Comparison of ENCODE assay signal across 8 cellular contexts in genomic region chr4:146945556-146946374, GRCh38. TPM values are rescaled to one million over a fixed set of nuclear protein-coding genes. Genes with fewer than 3 reads are reported as not detected.
DNase-seq lines count a peak whose midpoint lies in the region; ATAC-seq and TF ChIP-seq lines count a peak whose summit lies in the region.

A gene with protein sequence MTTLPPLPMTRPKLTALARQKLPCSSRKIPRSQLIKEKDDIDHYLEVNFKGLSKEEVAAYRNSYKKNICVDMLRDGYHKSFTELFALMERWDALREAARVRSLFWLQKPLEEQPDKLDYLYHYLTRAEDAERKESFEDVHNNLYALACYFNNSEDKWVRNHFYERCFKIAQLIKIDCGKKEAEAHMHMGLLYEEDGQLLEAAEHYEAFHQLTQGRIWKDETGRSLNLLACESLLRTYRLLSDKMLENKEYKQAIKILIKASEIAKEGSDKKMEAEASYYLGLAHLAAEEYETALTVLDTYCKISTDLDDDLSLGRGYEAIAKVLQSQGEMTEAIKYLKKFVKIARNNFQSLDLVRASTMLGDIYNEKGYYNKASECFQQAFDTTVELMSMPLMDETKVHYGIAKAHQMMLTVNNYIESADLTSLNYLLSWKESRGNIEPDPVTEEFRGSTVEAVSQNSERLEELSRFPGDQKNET (minus strand): TSS chr4:146945864. CDS start chr4:146939895, 5,969 bp downstream.

- peak within 1 kb of the TSS; percentile 18 for H3K4me3 ChIP-seq in HAP-1
- peak within 1 kb of the TSS; percentile 62 for H3K4me3 ChIP-seq in MM.1S (ENCODE audit: low read length)
- H3K4me3 ChIP-seq in thoracic aorta, result peak within 1 kb of the TSS; percentile 72

- ATAC-seq in Right ventricle myocardium inferior (peak; percentile 99), thoracic aorta (ENCODE audit: insufficient number of reproducible peaks, low FRiP score, low read depth) (peak; percentile 85)

- peak within 1 kb of the TSS; percentile 74 for H3K4me3 Mint-ChIP-seq in activated naive CD8-positive, alpha-beta T cell treated with anti-CD3 and anti-CD28 coated beads for 36 hours
- peak within 1 kb of the TSS; percentile 74 for H3K4me3 Mint-ChIP-seq in osteocyte (ENCODE audit: unreplicated experiment)

- intact Hi-C loops in Right ventricle myocardium inferior (cut with DNase I), result no loop called here

- no peak within 1 kb of the TSS for H3K27ac Mint-ChIP-seq in activated naive CD8-positive, alpha-beta T cell treated with anti-CD3 and anti-CD28 coated beads for 36 hours
- no peak within 1 kb of the TSS for H3K27ac Mint-ChIP-seq in osteocyte (ENCODE audit: unreplicated experiment)

- H3K9me2 ChIP-seq in MM.1S (replicated peaks; ENCODE audit: insufficient read depth, low read length), result no peaks in the 10 kb centered on the region

- no peaks in the 10 kb centered on the region for H3K79me2 ChIP-seq in MM.1S (ENCODE audit: low read length)

- H3K36me3 ChIP-seq in ES-I3 (ENCODE audit: insufficient read depth, low read length) (no peaks in the 10 kb centered on the region), HAP-1 (replicated peaks) (no peaks in the 10 kb centered on the region), MM.1S (replicated peaks; ENCODE audit: insufficient read depth, low read length) (no peaks in the 10 kb centered on the region), thoracic aorta (no peaks in the 10 kb centered on the region)

- H2AFZ ChIP-seq in MM.1S (ENCODE audit: low read length), result peak within 1 kb of the TSS; percentile 75

- TF ChIP-seq CTCF in MM.1S (IDR thresholded peaks at IDR 0.05; ENCODE audit: low read length) (no peak), osteocyte (IDR thresholded peaks at IDR 0.05) (no peak), thoracic aorta (IDR thresholded peaks at IDR 0.05) (no peak)

- peaks cover 30% of the 10 kb centered on the region for H3K4me1 Mint-ChIP-seq in activated naive CD8-positive, alpha-beta T cell treated with anti-CD3 and anti-CD28 coated beads for 36 hours
- H3K4me1 Mint-ChIP-seq in osteocyte (ENCODE audit: unreplicated experiment), result peaks cover 11% of the 10 kb centered on the region

- in situ Hi-C loops in HAP-1 (cut with MboI; ENCODE audit: low sequenced_read_pairs), result no loop called here

- H3F3A ChIP-seq in MM.1S (ENCODE audit: insufficient read depth, low read length), result 0 out of 2 replicates have a peak, but pooled peaks cover 2% of the 10 kb centered on the region

- peak; percentile 84 to 95 for DNase-seq in HAP-1 (ENCODE audit: low spot score in 2 of 2)
- DNase-seq in MM.1S, result peak; percentile 95
- DNase-seq in SKM-1 (lab: John Stamatoyannopoulos, UW; ENCODE audit: unreplicated experiment), result peak; percentile 69
- DNase-seq in activated naive CD8-positive, alpha-beta T cell treated with anti-CD3 and anti-CD28 coated beads for 36 hours, result peak; percentile 90
- DNase-seq in Right ventricle myocardium inferior (ENCODE audit: missing footprints), result peak; percentile 94
- peak; percentile 95 for DNase-seq in osteocyte (ENCODE audit: extremely low spot score, unreplicated experiment)
- peak; percentile 65 for DNase-seq in thoracic aorta (ENCODE audit: low spot score)

- H3K27me3 Mint-ChIP-seq in activated naive CD8-positive, alpha-beta T cell treated with anti-CD3 and anti-CD28 coated beads for 36 hours, result peaks cover 19% of the 10 kb centered on the region
- peaks cover 84% of the 10 kb centered on the region for H3K27me3 Mint-ChIP-seq in osteocyte (ENCODE audit: unreplicated experiment)

- H3K4me1 ChIP-seq in ES-I3 (ENCODE audit: insufficient read depth, low read length) (peaks cover 19% of the 10 kb centered on the region), HAP-1 (no peaks in the 10 kb centered on the region), MM.1S (ENCODE audit: low read length) (peaks cover 12% of the 10 kb centered on the region), thoracic aorta (ENCODE audit: control insufficient read depth in 1 of 2, low read depth in 2 of 2) (peaks cover 8 to 13% of the 10 kb centered on the region in 2 donors)

- no peaks in the 10 kb centered on the region for H4K20me1 ChIP-seq in MM.1S (ENCODE audit: insufficient read depth, low read length)

- H3K27me3 ChIP-seq in HAP-1 (ENCODE audit: low read depth), result no peaks in the 10 kb centered on the region
- no peaks in the 10 kb centered on the region for H3K27me3 ChIP-seq in MM.1S (replicated peaks; ENCODE audit: insufficient read depth, low read length)
- no peaks in the 10 kb centered on the region for H3K27me3 ChIP-seq in thoracic aorta (replicated peaks; ENCODE audit: insufficient read depth)

- H3K9me3 Mint-ChIP-seq in activated naive CD8-positive, alpha-beta T cell treated with anti-CD3 and anti-CD28 coated beads for 36 hours, result no peaks in the 10 kb centered on the region
- H3K9me3 Mint-ChIP-seq in osteocyte (ENCODE audit: unreplicated experiment), result no peaks in the 10 kb centered on the region

- peak within 1 kb of the TSS; percentile 2; the same call in 1 of the 2 replicates for H3K27ac ChIP-seq in MM.1S (ENCODE audit: low read length)
- H3K27ac ChIP-seq in thoracic aorta, result no peak within 1 kb of the TSS

- peak within 1 kb of the TSS; percentile 78 for H3K4me2 ChIP-seq in MM.1S (ENCODE audit: low read depth, low read length)

- H3K36me3 Mint-ChIP-seq in activated naive CD8-positive, alpha-beta T cell treated with anti-CD3 and anti-CD28 coated beads for 36 hours, result no peaks in the 10 kb centered on the region
- H3K36me3 Mint-ChIP-seq in osteocyte (ENCODE audit: unreplicated experiment), result no peaks in the 10 kb centered on the region

- H3K9me3 ChIP-seq in ES-I3 (ENCODE audit: control insufficient read depth, insufficient read depth, low read length), result no peaks in the 10 kb centered on the region
- H3K9me3 ChIP-seq in HAP-1, result no peaks in the 10 kb centered on the region
- H3K9me3 ChIP-seq in MM.1S (replicated peaks; ENCODE audit: insufficient read depth, low read length), result no peaks in the 10 kb centered on the region
- H3K9me3 ChIP-seq in thoracic aorta, result no peaks in the 10 kb centered on the region

- peak within 1 kb of the TSS; percentile 45; the same call in 1 of the 2 replicates for H3K9ac ChIP-seq in ES-I3 (ENCODE audit: low read depth, low read length)
- peak within 1 kb of the TSS; percentile 11; the same call in 1 of the 2 replicates for H3K9ac ChIP-seq in MM.1S (ENCODE audit: low read length)

RNA-seq across cellular contexts. Expression of the gene that starts here (rescaled TPM):
- total RNA-seq in activated naive CD8-positive, alpha-beta T cell treated with anti-CD3 and anti-CD28 coated beads for 36 hours, result not detected
- total RNA-seq in Right ventricle myocardium inferior, result not detected
- total RNA-seq in osteocyte, result 0.16 and 0.37 TPM in 2 replicates
- total RNA-seq in thoracic aorta, result not detected

Comparison
In these comparisons a context has a peak if more than half of its experiments do, and no peak if none do; other contexts are left out.
1. Peak in DNase-seq in activated naive CD8-positive, alpha-beta T cell treated with anti-CD3 and anti-CD28 coated beads for 36 hours; RNA of the gene not detected or under 1 TPM.
2. Peak in DNase-seq and ATAC-seq in Right ventricle myocardium inferior; RNA of the gene not detected or under 1 TPM.
3. Peak in DNase-seq in osteocyte; RNA of the gene not detected or under 1 TPM.
4. Peak in DNase-seq, ATAC-seq and H3K4me3 ChIP-seq in thoracic aorta; RNA of the gene not detected or under 1 TPM.
5. H3K4me3 ChIP-seq: peak in every context shown above with its lines; median percentile 72 in thoracic aorta; 62 in MM.1S; 18 in HAP-1.